Comparison of ENCODE assay signal across 11 cellular contexts in genomic region chr9:80664327-80665210, GRCh38.
A peak's percentile ranks its signal among the peaks of the same experiment; 100 is the strongest.
DNase-seq lines count a peak whose midpoint lies in the region; ATAC-seq and TF ChIP-seq lines count a peak whose summit lies in the region.
"Had no signal": no experiment of that assay in that cellular context is flagged by ENCODE, and none has a peak within 500 bp of the region (broad histone marks: within the 10 kb centered on the region; RNA-seq: fewer than 3 reads in every experiment).

No MANE protein-coding gene starts in this region.

- no peak overlapping the region for H3K9ac ChIP-seq in mesenchymal stem cell (ENCODE audit: low read length)

- H3K27me3 ChIP-seq in mesenchymal stem cell (ENCODE audit: control insufficient read depth in 1 of 2, insufficient read depth in 1 of 2, low read length in 2 of 2) (no peaks in the 10 kb centered on the region), suprapubic skin (no peaks in the 10 kb centered on the region)
- H3K27me3 ChIP-seq: Peyer's patch had no signal

- no peak overlapping the region for H3K14ac ChIP-seq in mesenchymal stem cell (ENCODE audit: low read length in 2 of 2)

- WGBS in mesenchymal stem cell = no CpG with 5 or more reads among the region's 4 CpGs
- WGBS in suprapubic skin = 56% methylated on average over 4 of the region's 4 CpGs

- TF ChIP-seq EP300 in suprapubic skin (IDR thresholded peaks at IDR 0.05) = no peak

- H3K27ac Mint-ChIP-seq in naive thymus-derived CD8-positive, alpha-beta T cell = no peak overlapping the region

- H3K4me2 ChIP-seq in mesenchymal stem cell (ENCODE audit: low read length, poor library complexity, severe bottlenecking) = no peak overlapping the region

- peaks cover 0 to 23% (median 10%) of the 10 kb centered on the region in 9 donors for H3K9me3 Mint-ChIP-seq in naive thymus-derived CD8-positive, alpha-beta T cell

- TF ChIP-seq CTCF in LNCAP (IDR thresholded peaks at IDR 0.05) (peak; percentile 49; the same call in 1 of the 2 replicates), astrocyte of the spinal cord (IDR thresholded peaks at IDR 0.05; ENCODE audit: low read depth, low read length) (peak; percentile 4), suprapubic skin (IDR thresholded peaks at IDR 0.05) (no peak)

- H3K4me1 ChIP-seq in mesenchymal stem cell (ENCODE audit: control insufficient read depth, insufficient read depth, low read depth, low read length) (no peaks in the 10 kb centered on the region), suprapubic skin (no peaks in the 10 kb centered on the region)
- H3K4me1 ChIP-seq: Peyer's patch had no signal

- H3K4me3 Mint-ChIP-seq in naive thymus-derived CD8-positive, alpha-beta T cell = no peak overlapping the region

- no peak overlapping the region for H2BK120ac ChIP-seq in mesenchymal stem cell (ENCODE audit: low read depth, low read length)

- H3K9me3 ChIP-seq in mesenchymal stem cell (ENCODE audit: control insufficient read depth, low read length) (peaks cover 4% of the 10 kb centered on the region), suprapubic skin (no peaks in the 10 kb centered on the region)
- H3K9me3 ChIP-seq: Peyer's patch had no signal

- POLR2A ChIA-PET in naive thymus-derived CD8-positive, alpha-beta T cell (lab: Charles Lee) = no interaction called here

- H3K4me3 ChIP-seq in astrocyte of the spinal cord (ENCODE audit: low read depth, low read length) (no peak overlapping the region), mesenchymal stem cell (ENCODE audit: insufficient read depth in 1 of 2, low read depth in 1 of 2, low read length in 2 of 2) (no peak overlapping the region), suprapubic skin (no peak overlapping the region)
- H3K4me3 ChIP-seq: Peyer's patch had no signal

- no peak overlapping the region for H2BK15ac ChIP-seq in mesenchymal stem cell (ENCODE audit: low read depth, poor library complexity, severe bottlenecking)

- H3K18ac ChIP-seq in mesenchymal stem cell (ENCODE audit: low read depth in 1 of 2, low read length in 2 of 2) = no peak overlapping the region

- H3K23ac ChIP-seq in mesenchymal stem cell (ENCODE audit: low read length in 2 of 2) = no peak overlapping the region

- no peaks in the 10 kb centered on the region for H3K79me1 ChIP-seq in mesenchymal stem cell (replicated peaks; ENCODE audit: low read length, poor library complexity, severe bottlenecking)

- H2AK5ac ChIP-seq in mesenchymal stem cell (ENCODE audit: low read length, severe bottlenecking) = no peak overlapping the region

- no peak overlapping the region for H4K91ac ChIP-seq in mesenchymal stem cell (ENCODE audit: low read length)

- no peak overlapping the region for H4K8ac ChIP-seq in mesenchymal stem cell (ENCODE audit: low read length)

- no peak overlapping the region for H2AFZ ChIP-seq in mesenchymal stem cell (ENCODE audit: low read depth, low read length)

- no peak overlapping the region for H2BK12ac ChIP-seq in mesenchymal stem cell (ENCODE audit: low read length in 2 of 2)

- no peak overlapping the region for H3K4ac ChIP-seq in mesenchymal stem cell (ENCODE audit: low read depth in 1 of 2, low read length in 2 of 2)

- in situ Hi-C loops in astrocyte of the spinal cord (cut with HindIII; ENCODE audit: low sequenced_read_pairs) = no loop called here

- peaks cover 0 to 5% (median 0%) of the 10 kb centered on the region in 3 donors for H3K36me3 Mint-ChIP-seq in naive thymus-derived CD8-positive, alpha-beta T cell

- H3K27ac ChIP-seq in mesenchymal stem cell (ENCODE audit: low read length, poor library complexity, severe bottlenecking) = no peak overlapping the region
- no peak overlapping the region for H3K27ac ChIP-seq in suprapubic skin
- H3K27ac ChIP-seq: Peyer's patch had no signal

- no peaks in the 10 kb centered on the region for H3K36me3 ChIP-seq in mesenchymal stem cell (ENCODE audit: control insufficient read depth in 1 of 2, insufficient read depth in 2 of 2, low read depth in 1 of 2, low read length in 2 of 2)
- H3K36me3 ChIP-seq in suprapubic skin = no peaks in the 10 kb centered on the region
- H3K36me3 ChIP-seq: Peyer's patch had no signal

- H3K27me3 Mint-ChIP-seq in naive thymus-derived CD8-positive, alpha-beta T cell = no peaks in the 10 kb centered on the region

- H3K4me1 Mint-ChIP-seq in naive thymus-derived CD8-positive, alpha-beta T cell = peaks cover 0 to 8% (median 0%) of the 10 kb centered on the region in 4 donors

- no peak overlapping the region for H2BK5ac ChIP-seq in mesenchymal stem cell (ENCODE audit: low read depth, low read length, poor library complexity, severe bottlenecking)

- TF ChIP-seq POLR2A in suprapubic skin (IDR thresholded peaks at IDR 0.05) = no peak

- ATAC-seq in HG02970 (IDR thresholded peaks at IDR 0.05; ENCODE audit: low FRiP score, unreplicated experiment) = no peak
- ATAC-seq in naive thymus-derived CD8-positive, alpha-beta T cell = no peak

- peak; percentile 43 for DNase-seq in ELR (ENCODE audit: low read depth)
- peak; percentile 9 for DNase-seq in astrocyte of the spinal cord (ENCODE audit: low read depth, low spot score)
- peak; percentile 33 for DNase-seq in mesenchymal stem cell
- DNase-seq in suprapubic skin (ENCODE audit: low spot score in 2 of 2) = no peak
- no peak for DNase-seq in central memory CD4-positive, alpha-beta T cell
- no peak for DNase-seq in naive thymus-derived CD8-positive, alpha-beta T cell
- DNase-seq: activated CD4-positive, CD25-positive, alpha-beta regulatory T cell; activated effector memory CD4-positive, alpha-beta T cell treated with Interleukin-2 at 50 U/mL for 16 hours; Peyer's patch had no signal

Comparison
In these comparisons a context has a peak if more than half of its experiments do, and no peak if none do; other contexts are left out.
1. DNase-seq: peak in ELR (single experiment), astrocyte of the spinal cord (single experiment) and mesenchymal stem cell (single experiment); none in suprapubic skin (0 of 2), central memory CD4-positive, alpha-beta T cell (single experiment) and naive thymus-derived CD8-positive, alpha-beta T cell (0 of 10).
2. CTCF ChIP-seq: peak in LNCAP (single experiment) and astrocyte of the spinal cord (single experiment); none in suprapubic skin (0 of 2).